Comparison of ENCODE assay signal across 8 cellular contexts in genomic region chr12:12788131-12788530, GRCh38. TPM values are rescaled to one million over a fixed set of nuclear protein-coding genes. Genes with fewer than 3 reads are reported as not detected.
DNase-seq lines count a peak whose midpoint lies in the region; ATAC-seq and TF ChIP-seq lines count a peak whose summit lies in the region.

No MANE protein-coding gene starts in this region.

- ATAC-seq in activated naive CD4-positive, alpha-beta T cell treated with anti-CD3 and anti-CD28 coated beads, Interleukin-2, amount 50 U/mL, for 72 hours: peak; percentile 5 to 46
- ATAC-seq in GM21619 (IDR thresholded peaks at IDR 0.05; ENCODE audit: unreplicated experiment) (no peak), GM21360 (IDR thresholded peaks at IDR 0.05; ENCODE audit: unreplicated experiment) (no peak)

- H3K27ac ChIP-seq in liver (ENCODE audit: low read depth in 1 of 2, low read length in 2 of 2) (peak overlapping the region; percentile 89 to 90), suprapubic skin (peak overlapping the region; percentile 48)

- no peaks in the 10 kb centered on the region for H3K9me3 ChIP-seq in liver (ENCODE audit: control insufficient read depth in 4 of 4, low read length in 3 of 4)
- no peaks in the 10 kb centered on the region for H3K9me3 ChIP-seq in suprapubic skin

- peak; percentile 59 for DNase-seq in activated CD4-positive, alpha-beta T cell treated with anti-CD3 and anti-CD28 coated beads, Interleukin-2, amount 10 ng/mL, durations not matched to agents 24 days and 14 days
- no peak for DNase-seq in activated CD4-positive, alpha-beta T cell treated with anti-CD3 and anti-CD28 coated beads for 48 hours
- no peak for DNase-seq in activated naive CD4-positive, alpha-beta T cell treated with anti-CD3 and anti-CD28 coated beads, Interleukin-2, amount 50 U/mL, for 72 hours (ENCODE audit: low spot score in 2 of 2)
- DNase-seq in suprapubic skin (ENCODE audit: low spot score in 2 of 2) (no peak), SHP77 (lab: John Stamatoyannopoulos, UW) (no peak)

- no peaks in the 10 kb centered on the region for H3K27me3 ChIP-seq in liver (ENCODE audit: control insufficient read depth in 4 of 4, insufficient read depth in 4 of 4, low read length in 3 of 4)
- no peaks in the 10 kb centered on the region for H3K27me3 ChIP-seq in suprapubic skin

- no peaks in the 10 kb centered on the region for H3K36me3 Mint-ChIP-seq in activated CD4-positive, alpha-beta T cell treated with anti-CD3 and anti-CD28 coated beads, Interleukin-2, amount 10 ng/mL, durations not matched to agents 24 days and 14 days (ENCODE audit: low read depth)
- H3K36me3 Mint-ChIP-seq in activated naive CD4-positive, alpha-beta T cell treated with anti-CD3 and anti-CD28 coated beads, Interleukin-2, amount 50 U/mL, for 72 hours: peaks cover 7 to 13% of the 10 kb centered on the region in 2 donors

- no peaks in the 10 kb centered on the region for H3K36me3 ChIP-seq in liver (ENCODE audit: control insufficient read depth in 4 of 4, insufficient read depth in 3 of 4, low read depth in 1 of 4, low read length in 3 of 4)
- no peaks in the 10 kb centered on the region for H3K36me3 ChIP-seq in suprapubic skin

- peaks cover 33% of the 10 kb centered on the region for H3K4me1 Mint-ChIP-seq in activated CD4-positive, alpha-beta T cell treated with anti-CD3 and anti-CD28 coated beads, Interleukin-2, amount 10 ng/mL, durations not matched to agents 24 days and 14 days

- no peaks in the 10 kb centered on the region for H3K27me3 Mint-ChIP-seq in activated CD4-positive, alpha-beta T cell treated with anti-CD3 and anti-CD28 coated beads, Interleukin-2, amount 10 ng/mL, durations not matched to agents 24 days and 14 days

- peak overlapping the region in 1 of 2 donors; percentile 50 for H3K9ac ChIP-seq in liver (ENCODE audit: low read depth in 1 of 2, low read length in 2 of 2)

- H3K4me3 Mint-ChIP-seq in activated CD4-positive, alpha-beta T cell treated with anti-CD3 and anti-CD28 coated beads, Interleukin-2, amount 10 ng/mL, durations not matched to agents 24 days and 14 days: peak overlapping the region; percentile 89

- TF ChIP-seq RAD21 in liver (IDR thresholded peaks at IDR 0.05): no peak

- peak overlapping the region; percentile 94 for H3K27ac Mint-ChIP-seq in activated CD4-positive, alpha-beta T cell treated with anti-CD3 and anti-CD28 coated beads, Interleukin-2, amount 10 ng/mL, durations not matched to agents 24 days and 14 days
- peak overlapping the region; percentile 66 to 95 for H3K27ac Mint-ChIP-seq in activated naive CD4-positive, alpha-beta T cell treated with anti-CD3 and anti-CD28 coated beads, Interleukin-2, amount 50 U/mL, for 72 hours

- TF ChIP-seq CTCF in liver (IDR thresholded peaks at IDR 0.05; ENCODE audit: low read depth, low read length, missing input control) (no peak), suprapubic skin (IDR thresholded peaks at IDR 0.05) (no peak)

- TF ChIP-seq EP300 in suprapubic skin (IDR thresholded peaks at IDR 0.05): no peak

- no peaks in the 10 kb centered on the region for H3K9me3 Mint-ChIP-seq in activated CD4-positive, alpha-beta T cell treated with anti-CD3 and anti-CD28 coated beads, Interleukin-2, amount 10 ng/mL, durations not matched to agents 24 days and 14 days
- H3K9me3 Mint-ChIP-seq in activated naive CD4-positive, alpha-beta T cell treated with anti-CD3 and anti-CD28 coated beads, Interleukin-2, amount 50 U/mL, for 72 hours: no peaks in the 10 kb centered on the region

- TF ChIP-seq POLR2A in suprapubic skin (IDR thresholded peaks at IDR 0.05): no peak

- H3K4me1 ChIP-seq in liver (ENCODE audit: control insufficient read depth in 4 of 4, insufficient read depth in 4 of 4, low read length in 3 of 4) (peaks cover 0 to 31% (median 19%) of the 10 kb centered on the region in 4 donors), suprapubic skin (peaks cover 42% of the 10 kb centered on the region)

- intact Hi-C loops in activated CD4-positive, alpha-beta T cell treated with anti-CD3 and anti-CD28 coated beads, Interleukin-2, amount 10 ng/mL, durations not matched to agents 24 days and 14 days (cut with micrococcal nuclease): loop anchor here (1.0 to 5.0 kb wide), 10 partner anchors 15 to 424 kb away; partner anchors contain the start of genes DDX47 and HEBP1

- WGBS in liver: 81% methylated on average over 6 of the region's 6 CpGs
- WGBS in suprapubic skin: 81% methylated on average over 6 of the region's 6 CpGs

- H3K4me3 ChIP-seq in liver (ENCODE audit: low read depth in 1 of 3, low read length in 3 of 3): no peak overlapping the region
- H3K4me3 ChIP-seq in suprapubic skin: peak overlapping the region; percentile 60

TF ChIP-seq in liver, 16 proteins besides CTCF, POLR2A, EP300 and RAD21:
- TF ChIP-seq ATF3 (IDR thresholded peaks at IDR 0.05) (no peak), SP1 (IDR thresholded peaks at IDR 0.05) (no peak), RXRA (IDR thresholded peaks at IDR 0.05) (no peak), HNF4G (IDR thresholded peaks at IDR 0.05) (no peak), HNF4A (conservative IDR thresholded peaks at IDR 0.05) (no peak), FOXA2 (IDR thresholded peaks at IDR 0.05) (no peak), EGR1 (IDR thresholded peaks at IDR 0.05; ENCODE audit: low read depth in 2 of 2) (no peak), GABPA (IDR thresholded peaks at IDR 0.05 in 1 of 2, conservative IDR thresholded peaks at IDR 0.05 in 1 of 2) (no peak), JUND (IDR thresholded peaks at IDR 0.05) (no peak), NR2F2 (IDR thresholded peaks at IDR 0.05) (no peak), MAX (IDR thresholded peaks at IDR 0.05) (no peak)
- TF ChIP-seq, protein P1, sequence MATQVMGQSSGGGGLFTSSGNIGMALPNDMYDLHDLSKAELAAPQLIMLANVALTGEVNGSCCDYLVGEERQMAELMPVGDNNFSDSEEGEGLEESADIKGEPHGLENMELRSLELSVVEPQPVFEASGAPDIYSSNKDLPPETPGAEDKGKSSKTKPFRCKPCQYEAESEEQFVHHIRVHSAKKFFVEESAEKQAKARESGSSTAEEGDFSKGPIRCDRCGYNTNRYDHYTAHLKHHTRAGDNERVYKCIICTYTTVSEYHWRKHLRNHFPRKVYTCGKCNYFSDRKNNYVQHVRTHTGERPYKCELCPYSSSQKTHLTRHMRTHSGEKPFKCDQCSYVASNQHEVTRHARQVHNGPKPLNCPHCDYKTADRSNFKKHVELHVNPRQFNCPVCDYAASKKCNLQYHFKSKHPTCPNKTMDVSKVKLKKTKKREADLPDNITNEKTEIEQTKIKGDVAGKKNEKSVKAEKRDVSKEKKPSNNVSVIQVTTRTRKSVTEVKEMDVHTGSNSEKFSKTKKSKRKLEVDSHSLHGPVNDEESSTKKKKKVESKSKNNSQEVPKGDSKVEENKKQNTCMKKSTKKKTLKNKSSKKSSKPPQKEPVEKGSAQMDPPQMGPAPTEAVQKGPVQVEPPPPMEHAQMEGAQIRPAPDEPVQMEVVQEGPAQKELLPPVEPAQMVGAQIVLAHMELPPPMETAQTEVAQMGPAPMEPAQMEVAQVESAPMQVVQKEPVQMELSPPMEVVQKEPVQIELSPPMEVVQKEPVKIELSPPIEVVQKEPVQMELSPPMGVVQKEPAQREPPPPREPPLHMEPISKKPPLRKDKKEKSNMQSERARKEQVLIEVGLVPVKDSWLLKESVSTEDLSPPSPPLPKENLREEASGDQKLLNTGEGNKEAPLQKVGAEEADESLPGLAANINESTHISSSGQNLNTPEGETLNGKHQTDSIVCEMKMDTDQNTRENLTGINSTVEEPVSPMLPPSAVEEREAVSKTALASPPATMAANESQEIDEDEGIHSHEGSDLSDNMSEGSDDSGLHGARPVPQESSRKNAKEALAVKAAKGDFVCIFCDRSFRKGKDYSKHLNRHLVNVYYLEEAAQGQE (IDR thresholded peaks at IDR 0.05): no peak

RNA-seq across cellular contexts. Expression of gene APOLD1, which starts 2.7 kb away (rescaled TPM):
- total RNA-seq in activated CD4-positive, alpha-beta T cell treated with anti-CD3 and anti-CD28 coated beads, Interleukin-2, amount 10 ng/mL, durations not matched to agents 24 days and 14 days: 4.1 and 5.2 TPM in 2 replicates
- total RNA-seq in activated naive CD4-positive, alpha-beta T cell treated with anti-CD3 and anti-CD28 coated beads, Interleukin-2, amount 50 U/mL, for 72 hours: 1 to 10 TPM; 5.2 to 6.5 TPM
- total RNA-seq in liver: 1 to 10 TPM; 2.9 to 5.1 TPM
- polyA plus RNA-seq in liver: 1 to 10 TPM; 1.4 to 2.2 TPM
- 10 to 100 TPM; 14.6 to 25.5 (median 16.4) TPM for total RNA-seq in suprapubic skin

RNA-seq across cellular contexts. Expression of gene DDX47, which starts 25.0 kb away (rescaled TPM):
- total RNA-seq in activated CD4-positive, alpha-beta T cell treated with anti-CD3 and anti-CD28 coated beads, Interleukin-2, amount 10 ng/mL, durations not matched to agents 24 days and 14 days: 123 and 133 TPM in 2 replicates
- 100 to 1,000 TPM in 1 of 2 donors, 10 to 100 TPM in 1; 94.7 to 109 TPM for total RNA-seq in activated naive CD4-positive, alpha-beta T cell treated with anti-CD3 and anti-CD28 coated beads, Interleukin-2, amount 50 U/mL, for 72 hours
- total RNA-seq in liver (10 to 100 TPM; 24.5 to 37.2 TPM), suprapubic skin (10 to 100 TPM; 64.1 to 76.4 (median 66.9) TPM)
- polyA plus RNA-seq in liver: 10 to 100 TPM; 20.2 to 27.4 TPM

Comparison
In these comparisons a context has a peak if more than half of its experiments do, and no peak if none do; other contexts are left out.
1. ATAC-seq: peak in activated naive CD4-positive, alpha-beta T cell treated with anti-CD3 and anti-CD28 coated beads, Interleukin-2, amount 50 U/mL, for 72 hours (2 of 2); none in GM21619 (single experiment) and GM21360 (single experiment).